ENCODE assay signal across 16 cellular contexts in the genomic region with DNA sequence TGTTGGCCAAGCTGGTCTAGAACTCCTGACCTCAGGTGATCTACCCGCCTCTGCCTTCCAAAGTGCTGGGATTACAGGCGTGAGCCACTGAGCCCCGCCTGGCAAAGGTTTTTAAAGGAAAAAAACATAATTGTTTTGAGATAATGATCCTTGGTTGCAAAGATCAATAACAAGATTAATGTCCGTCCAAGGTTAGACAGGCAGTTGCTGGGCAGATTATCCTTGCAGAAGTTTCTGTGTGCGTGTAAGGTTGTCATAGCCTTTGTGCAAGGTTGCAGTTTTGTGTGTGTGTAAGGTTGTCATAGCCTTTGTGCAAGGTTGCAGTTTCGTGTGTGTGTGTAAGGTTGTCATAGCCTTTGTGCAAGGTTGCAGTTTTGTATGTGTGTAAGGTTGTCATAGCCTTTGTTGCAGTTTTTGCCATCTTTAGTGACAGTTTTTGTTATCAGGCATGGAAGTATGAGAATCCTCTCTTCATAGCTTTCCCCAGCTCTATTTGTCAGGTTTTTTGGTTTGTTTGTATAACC. TPM values are rescaled to one million over a fixed set of nuclear protein-coding genes. Genes with fewer than 3 reads are reported as not detected.
DNase-seq lines count a peak whose midpoint lies in the region; ATAC-seq, FAIRE-seq and TF ChIP-seq lines count a peak whose summit lies in the region.
"Had no signal": no experiment of that assay in that cellular context is flagged by ENCODE, and none has a peak within 500 bp of the region (broad histone marks: within the 10 kb centered on the region; RNA-seq: fewer than 3 reads in every experiment).

No MANE protein-coding gene starts in this region.

- BruUV-seq in HepG2 (replicated peaks; lab: Mats Ljungman, UMichigan) (no TSS peak), OCI-LY7 (replicated peaks; lab: Mats Ljungman, UMichigan) (no TSS peak)

- POLR2A ChIA-PET in HepG2 (lab: Yijun Ruan, JAX): no interaction called here
- POLR2A ChIA-PET in OCI-LY7 (lab: Charles Lee): no interaction called here
- POLR2A ChIA-PET in RWPE1 (lab: Yijun Ruan, JAX; ENCODE audit: low non-redundant PET): no interaction called here

- H3K27ac ChIP-seq in HepG2 (ENCODE audit: extremely low read length, insufficient read depth, low read length): no peak overlapping the region
- H3K27ac ChIP-seq in right lobe of liver: no peak overlapping the region
- no peak overlapping the region for H3K27ac ChIP-seq in OCI-LY7 (ENCODE audit: low read depth, low read length, poor library complexity, severe bottlenecking)
- H3K27ac ChIP-seq in RWPE1: no peak overlapping the region
- H3K27ac ChIP-seq: BLaER1 treated with 17β-estradiol and CSF1 and Interleukin-3, amounts not matched to agents 10 nM and 100 nM; GM23248 had no signal

- intact Hi-C loops in HepG2 (cut with micrococcal nuclease; ENCODE audit: unreplicated experiment): loop anchor here (10.0 kb wide), 1 partner anchor 65 kb away; a partner anchor contains a TSS
- intact Hi-C loops in right lobe of liver (cut with DNase I): no loop called here
- intact Hi-C loops in OCI-LY7 (cut with micrococcal nuclease; ENCODE audit: unreplicated experiment): loop anchor here (5.0 kb wide), 1 partner anchor 62 kb away; a partner anchor contains a TSS

- H3K9me3 ChIP-seq in HepG2 (ENCODE audit: low read length): no peaks in the 10 kb centered on the region
- H3K9me3 ChIP-seq in right lobe of liver: no peaks in the 10 kb centered on the region
- no peaks in the 10 kb centered on the region for H3K9me3 ChIP-seq in OCI-LY7 (ENCODE audit: low read length)

- no peak for TF ChIP-seq RAD21 in HepG2 (CRISPR knock-in tag; IDR thresholded peaks at IDR 0.05)

- TF ChIP-seq POLR2A in HepG2 (IDR thresholded peaks at IDR 0.05; ENCODE audit: insufficient read depth in 1 of 2, low read depth in 2 of 2, low read length in 2 of 2) (no peak), right lobe of liver (IDR thresholded peaks at IDR 0.05) (no peak), erythroblast (IDR thresholded peaks at IDR 0.05; ENCODE audit: low read length) (no peak)

- no peak for TF ChIP-seq CTCF in HepG2 (CRISPR knock-in tag; IDR thresholded peaks at IDR 0.05)
- no peak for TF ChIP-seq CTCF in right lobe of liver (IDR thresholded peaks at IDR 0.05)
- no peak for TF ChIP-seq CTCF in OCI-LY7 (conservative IDR thresholded peaks at IDR 0.05; ENCODE audit: low read length)
- no peak for TF ChIP-seq CTCF in RWPE1 (conservative IDR thresholded peaks at IDR 0.05; ENCODE audit: low read depth)

- H3K27me3 ChIP-seq in HepG2 (ENCODE audit: control insufficient read depth in 1 of 2, insufficient read depth in 2 of 2, low read length in 2 of 2) (no peaks in the 10 kb centered on the region; a peak in 1 of 5 replicates), right lobe of liver (no peaks in the 10 kb centered on the region)
- H3K27me3 ChIP-seq: BLaER1 treated with 17β-estradiol and CSF1 and Interleukin-3, amounts not matched to agents 10 nM and 100 nM had no signal

- no peak for FAIRE-seq in HepG2 (lab: Jason Lieb, UNC)
- FAIRE-seq: D721Med had no signal

- H3K36me3 ChIP-seq in HepG2 (replicated peaks in 1 of 2; ENCODE audit: control insufficient read depth in 1 of 2, insufficient read depth in 2 of 2, low read length in 2 of 2): peaks cover 1 to 14% of the 10 kb centered on the region in 2 experiments; a peak in 1 of 5 replicates
- no peaks in the 10 kb centered on the region for H3K36me3 ChIP-seq in right lobe of liver
- peaks cover 20% of the 10 kb centered on the region for H3K36me3 ChIP-seq in OCI-LY7 (ENCODE audit: insufficient read depth, low read length)

- peaks cover 36% of the 10 kb centered on the region for H3K4me1 ChIP-seq in HepG2 (ENCODE audit: insufficient read depth, low read length)
- H3K4me1 ChIP-seq in right lobe of liver: peaks cover 1 to 7% (median 4%) of the 10 kb centered on the region in 4 donors
- peaks cover 30% of the 10 kb centered on the region for H3K4me1 ChIP-seq in OCI-LY7 (ENCODE audit: insufficient read depth, low read length, poor library complexity, severe bottlenecking)

- no peaks in the 10 kb centered on the region for H3K9me2 ChIP-seq in OCI-LY7 (ENCODE audit: insufficient read depth, low read length)

- CTCF ChIA-PET in HepG2 (lab: Yijun Ruan, JAX; ENCODE audit: low intra/inter-chr PET ratio, low total read pairs) (no interaction called here), OCI-LY7 (lab: Charles Lee; ENCODE audit: unreplicated experiment) (interaction anchor here (0.6 kb wide), 1 partner anchor 48 kb away, joined by 4 read pairs; no protein-coding TSS in a partner anchor), RWPE1 (lab: Yijun Ruan, JAX) (interaction anchor here (0.6 kb wide), 2 partner anchors 35 to 102 kb away, joined by 3 read pairs; no protein-coding TSS in a partner anchor)

- ATAC-seq in HepG2 (no peak), right lobe of liver (no peak), HG03457 (IDR thresholded peaks at IDR 0.05; ENCODE audit: unreplicated experiment) (no peak)

- no peak overlapping the region for H3K4me3 ChIP-seq in HepG2 (replicated peaks in 1 of 3; ENCODE audit: insufficient read depth in 1 of 3, low read depth in 2 of 3, low read length in 3 of 3)
- no peak overlapping the region for H3K4me3 ChIP-seq in right lobe of liver
- H3K4me3 ChIP-seq in OCI-LY7 (ENCODE audit: low read depth, low read length, poor library complexity, severe bottlenecking): peak overlapping the region; percentile 2
- H3K4me3 ChIP-seq: BLaER1 treated with 17β-estradiol and CSF1 and Interleukin-3, amounts not matched to agents 10 nM and 100 nM; GM23248 had no signal

- H3K4me2 ChIP-seq in HepG2 (ENCODE audit: low read depth, low read length) (no peak overlapping the region), OCI-LY7 (ENCODE audit: low read length) (peak overlapping the region; percentile 37; the same call in 1 of the 2 replicates)

- 0 out of 2 replicates have a peak, but pooled peaks cover 2% of the 10 kb centered on the region for H4K20me1 ChIP-seq in HepG2 (ENCODE audit: insufficient read depth, low read length)
- H4K20me1 ChIP-seq in OCI-LY7 (ENCODE audit: insufficient read depth, low read length): peaks cover 8% of the 10 kb centered on the region; the same call in 1 of the 2 replicates

- 64% methylated on average over 6 of the region's 6 CpGs for WGBS in HepG2 (ENCODE audit: low lambda C conversion rate)
- 61% methylated on average over 6 of the region's 6 CpGs for WGBS in right lobe of liver (ENCODE audit: insufficient coverage, low coverage, low lambda C conversion rate, missing lambda C conversion rate)

- H3K79me2 ChIP-seq in HepG2 (ENCODE audit: insufficient read depth, low read length) (peaks cover 10% of the 10 kb centered on the region), OCI-LY7 (ENCODE audit: insufficient read depth, low read depth, low read length) (peaks cover 20% of the 10 kb centered on the region)

- TF ChIP-seq EP300 in HepG2 (IDR thresholded peaks at IDR 0.05; ENCODE audit: low read depth in 2 of 2, low read length in 2 of 2) (no peak), HepG2 (CRISPR knock-in tag; IDR thresholded peaks at IDR 0.05; ENCODE audit: borderline replicate concordance) (no peak)

- DNase-seq in HepG2 (ENCODE audit: low spot score): no peak
- no peak for DNase-seq in right lobe of liver
- no peak for DNase-seq in OCI-LY7 (ENCODE audit: low spot score)
- DNase-seq in erythroblast (lab: John Stamatoyannopoulos, UW): peak; percentile 14 to 25
- DNase-seq in GOT3 (lab: John Stamatoyannopoulos, UW): no peak
- no peak for DNase-seq in RWPE1 (ENCODE audit: low spot score)
- no peak for DNase-seq in EL
- DNase-seq: CD8-positive, alpha-beta memory T cell; GM23248; NCI-H187; NCI-H345; NCI-H526; OCI-M1 had no signal

- no peak overlapping the region for H2AFZ ChIP-seq in HepG2 (ENCODE audit: low read length)
- no peak overlapping the region for H2AFZ ChIP-seq in OCI-LY7 (ENCODE audit: low read length)
- H2AFZ ChIP-seq: GM23248 had no signal

- H3K9ac ChIP-seq in HepG2 (ENCODE audit: insufficient read depth, low read depth, low read length): no peak overlapping the region
- H3K9ac ChIP-seq: BLaER1 treated with 17β-estradiol and CSF1 and Interleukin-3, amounts not matched to agents 10 nM and 100 nM; GM23248 had no signal

- in situ Hi-C loops in HepG2 (cut with HindIII; ENCODE audit: extremely low pct_ligation_motif_present, low pct_unique_long_range_greater_than_20kb): loop anchor here (5.0 to 10.0 kb wide), 2 partner anchors 33 to 315 kb away; a partner anchor contains a TSS

RNA-seq across cellular contexts. Expression of a gene that starts 3.6 kb away (rescaled TPM):
- total RNA-seq in HepG2 (2016; rRNA removed; fragmentation: Illumina TruSeq; extraction: Trizol) (6.5 and 8.9 TPM in 2 replicates), right lobe of liver (10 to 100 TPM in 2 of 6 experiments, 1 to 10 TPM in 4; 6.3 to 16.0 (median 7.3) TPM), OCI-LY7 (2022) (22.8 and 23.5 TPM in 2 replicates)
- 2.8 and 4.9 TPM in 2 replicates for total RNA-seq in HepG2 (2016; cell fraction: cytosol; rRNA removed; fragmentation: Illumina TruSeq; extraction: Trizol; ENCODE audit: low read depth)
- 6.7 and 7.5 TPM in 2 replicates for total RNA-seq in HepG2 (2016; cell fraction: insoluble cytoplasmic fraction; rRNA removed; fragmentation: Illumina TruSeq; extraction: Trizol)
- total RNA-seq in HepG2 (2016; cell fraction: membrane; rRNA removed; fragmentation: Illumina TruSeq; extraction: Trizol): 4.8 and 5.5 TPM in 2 replicates
- 5.0 and 6.0 TPM in 2 replicates for total RNA-seq in HepG2 (2016; cell fraction: nucleus; rRNA removed; fragmentation: Illumina TruSeq; extraction: Trizol)
- 8.3 and 8.9 TPM in 2 replicates for polyA plus RNA-seq in HepG2 (2011; rRNA removed)
- 6.4 and 8.2 TPM in 2 replicates for polyA plus RNA-seq in HepG2 (2011; cell fraction: cytosol; rRNA removed)
- polyA plus RNA-seq in HepG2 (2011; cell fraction: nucleus; rRNA removed): 9.0 and 12.5 TPM in 2 replicates
- polyA plus RNA-seq in HepG2 (2012): 7.7 and 8.4 TPM in 2 replicates
- polyA plus RNA-seq in HepG2 (2016; cell fraction: cytosol; fragmentation: Illumina TruSeq; extraction: Trizol; ENCODE audit: low read depth): 2.9 and 3.8 TPM in 2 replicates
- 7.5 and 8.5 TPM in 2 replicates for polyA plus RNA-seq in HepG2 (2016; cell fraction: insoluble cytoplasmic fraction; fragmentation: Illumina TruSeq; extraction: Trizol; ENCODE audit: low read depth)
- polyA plus RNA-seq in HepG2 (2016; cell fraction: membrane; fragmentation: Illumina TruSeq; extraction: Trizol; ENCODE audit: low read depth): 3.3 and 4.2 TPM in 2 replicates
- polyA plus RNA-seq in HepG2 (2016; cell fraction: nucleus; fragmentation: Illumina TruSeq; extraction: Trizol; ENCODE audit: insufficient read depth, low read depth): 10.1 and 10.6 TPM in 2 replicates
- 4.6 and 9.6 TPM in 2 replicates for polyA minus RNA-seq in HepG2 (2011; rRNA and poly(A)+ RNA removed; ENCODE audit: low replicate concordance)
- 1.9 and 3.3 TPM in 2 replicates for polyA minus RNA-seq in HepG2 (2011; cell fraction: cytosol; rRNA and poly(A)+ RNA removed)
- polyA minus RNA-seq in HepG2 (2011; cell fraction: nucleus; rRNA and poly(A)+ RNA removed): 14.9 and 15.4 TPM in 2 replicates
- total RNA-seq in OCI-LY7 (2014; rRNA removed; shearing (Covaris generic)): 18.3 and 24.5 TPM in 2 replicates

RNA-seq across cellular contexts. Expression of a gene that starts 4.3 kb away (rescaled TPM):
- total RNA-seq in HepG2 (2016; rRNA removed; fragmentation: Illumina TruSeq; extraction: Trizol) (54.7 and 63.5 TPM in 2 replicates), right lobe of liver (10 to 100 TPM; 34.4 to 44.6 (median 40.7) TPM), OCI-LY7 (2022) (146 and 166 TPM in 2 replicates)
- 6.1 and 8.7 TPM in 2 replicates for total RNA-seq in HepG2 (2016; cell fraction: cytosol; rRNA removed; fragmentation: Illumina TruSeq; extraction: Trizol; ENCODE audit: low read depth)
- 52.6 and 60.2 TPM in 2 replicates for total RNA-seq in HepG2 (2016; cell fraction: insoluble cytoplasmic fraction; rRNA removed; fragmentation: Illumina TruSeq; extraction: Trizol)
- 16.9 and 20.2 TPM in 2 replicates for total RNA-seq in HepG2 (2016; cell fraction: membrane; rRNA removed; fragmentation: Illumina TruSeq; extraction: Trizol)
- total RNA-seq in HepG2 (2016; cell fraction: nucleus; rRNA removed; fragmentation: Illumina TruSeq; extraction: Trizol): 60.4 and 72.1 TPM in 2 replicates
- 27.0 and 31.6 TPM in 2 replicates for polyA plus RNA-seq in HepG2 (2011; rRNA removed)
- 18.8 and 21.4 TPM in 2 replicates for polyA plus RNA-seq in HepG2 (2011; cell fraction: cytosol; rRNA removed)
- 115 TPM in 2 replicates for polyA plus RNA-seq in HepG2 (2011; cell fraction: nucleus; rRNA removed)
- 35.0 and 42.0 TPM in 2 replicates for polyA plus RNA-seq in HepG2 (2012)
- polyA plus RNA-seq in HepG2 (2016; cell fraction: cytosol; fragmentation: Illumina TruSeq; extraction: Trizol; ENCODE audit: low read depth): 2.1 and 2.9 TPM in 2 replicates
- polyA plus RNA-seq in HepG2 (2016; cell fraction: insoluble cytoplasmic fraction; fragmentation: Illumina TruSeq; extraction: Trizol; ENCODE audit: low read depth): 37.3 and 48.4 TPM in 2 replicates
- 4.8 and 5.8 TPM in 2 replicates for polyA plus RNA-seq in HepG2 (2016; cell fraction: membrane; fragmentation: Illumina TruSeq; extraction: Trizol; ENCODE audit: low read depth)
- 136 and 140 TPM in 2 replicates for polyA plus RNA-seq in HepG2 (2016; cell fraction: nucleus; fragmentation: Illumina TruSeq; extraction: Trizol; ENCODE audit: insufficient read depth, low read depth)
- polyA minus RNA-seq in HepG2 (2011; rRNA and poly(A)+ RNA removed; ENCODE audit: low replicate concordance): 55.5 and 59.3 TPM in 2 replicates
- polyA minus RNA-seq in HepG2 (2011; cell fraction: cytosol; rRNA and poly(A)+ RNA removed): 42.6 and 43.4 TPM in 2 replicates
- 105 and 113 TPM in 2 replicates for polyA minus RNA-seq in HepG2 (2011; cell fraction: nucleus; rRNA and poly(A)+ RNA removed)
- 90.1 and 109 TPM in 2 replicates for total RNA-seq in OCI-LY7 (2014; rRNA removed; shearing (Covaris generic))

RNA-seq across cellular contexts. Expression of a gene that starts 34.0 kb away (rescaled TPM):
- total RNA-seq in HepG2 (2016; rRNA removed; fragmentation: Illumina TruSeq; extraction: Trizol): 3.3 and 6.8 TPM in 2 replicates
- total RNA-seq in HepG2 (2016; cell fraction: cytosol; rRNA removed; fragmentation: Illumina TruSeq; extraction: Trizol; ENCODE audit: low read depth): 5.2 and 5.5 TPM in 2 replicates
- 2.2 and 7.3 TPM in 2 replicates for total RNA-seq in HepG2 (2016; cell fraction: insoluble cytoplasmic fraction; rRNA removed; fragmentation: Illumina TruSeq; extraction: Trizol)
- 4.4 and 5.0 TPM in 2 replicates for total RNA-seq in HepG2 (2016; cell fraction: membrane; rRNA removed; fragmentation: Illumina TruSeq; extraction: Trizol)
- total RNA-seq in HepG2 (2016; cell fraction: nucleus; rRNA removed; fragmentation: Illumina TruSeq; extraction: Trizol): 7.9 and 14.5 TPM in 2 replicates
- 3.2 and 3.5 TPM in 2 replicates for polyA plus RNA-seq in HepG2 (2011; rRNA removed)
- 0.99 and 1.6 TPM in 2 replicates for polyA plus RNA-seq in HepG2 (2011; cell fraction: cytosol; rRNA removed)
- polyA plus RNA-seq in HepG2 (2011; cell fraction: nucleus; rRNA removed): 17.6 and 27.7 TPM in 2 replicates
- 1.3 and 2.8 TPM in 2 replicates for polyA plus RNA-seq in HepG2 (2012)
- polyA plus RNA-seq in HepG2 (2016; cell fraction: cytosol; fragmentation: Illumina TruSeq; extraction: Trizol; ENCODE audit: low read depth): 0.69 and 0.97 TPM in 2 replicates
- polyA plus RNA-seq in HepG2 (2016; cell fraction: insoluble cytoplasmic fraction; fragmentation: Illumina TruSeq; extraction: Trizol; ENCODE audit: low read depth): 1.4 and 2.3 TPM in 2 replicates
- polyA plus RNA-seq in HepG2 (2016; cell fraction: membrane; fragmentation: Illumina TruSeq; extraction: Trizol; ENCODE audit: low read depth): 1.4 and 1.5 TPM in 2 replicates
- polyA plus RNA-seq in HepG2 (2016; cell fraction: nucleus; fragmentation: Illumina TruSeq; extraction: Trizol; ENCODE audit: insufficient read depth, low read depth): 19.1 and 20.8 TPM in 2 replicates
- polyA minus RNA-seq in HepG2 (2011; rRNA and poly(A)+ RNA removed; ENCODE audit: low replicate concordance): 12.3 and 40.6 TPM in 2 replicates
- polyA minus RNA-seq in HepG2 (2011; cell fraction: cytosol; rRNA and poly(A)+ RNA removed): 2.3 and 2.5 TPM in 2 replicates
- 11.2 and 15.3 TPM in 2 replicates for polyA minus RNA-seq in HepG2 (2011; cell fraction: nucleus; rRNA and poly(A)+ RNA removed)
- total RNA-seq in right lobe of liver: 1 to 10 TPM in 5 of 6 experiments, under 1 TPM in 1; 1.00 to 2.4 (median 1.4) TPM
- 102 and 112 TPM in 2 replicates for total RNA-seq in OCI-LY7 (2014; rRNA removed; shearing (Covaris generic))
- total RNA-seq in OCI-LY7 (2022): 141 and 172 TPM in 2 replicates

RNA-seq across cellular contexts. Expression of a gene that starts 34.2 kb away (rescaled TPM):
- 12.2 and 12.4 TPM in 2 replicates for total RNA-seq in HepG2 (2016; rRNA removed; fragmentation: Illumina TruSeq; extraction: Trizol)
- total RNA-seq in HepG2 (2016; cell fraction: cytosol; rRNA removed; fragmentation: Illumina TruSeq; extraction: Trizol; ENCODE audit: low read depth): 11.8 and 13.7 TPM in 2 replicates
- total RNA-seq in HepG2 (2016; cell fraction: insoluble cytoplasmic fraction; rRNA removed; fragmentation: Illumina TruSeq; extraction: Trizol): 9.9 and 13.1 TPM in 2 replicates
- 6.9 and 8.5 TPM in 2 replicates for total RNA-seq in HepG2 (2016; cell fraction: membrane; rRNA removed; fragmentation: Illumina TruSeq; extraction: Trizol)
- 24.8 and 28.6 TPM in 2 replicates for total RNA-seq in HepG2 (2016; cell fraction: nucleus; rRNA removed; fragmentation: Illumina TruSeq; extraction: Trizol)
- polyA plus RNA-seq in HepG2 (2011; rRNA removed): 5.6 and 7.4 TPM in 2 replicates
- polyA plus RNA-seq in HepG2 (2011; cell fraction: cytosol; rRNA removed): 2.5 and 3.7 TPM in 2 replicates
- 25.9 and 37.1 TPM in 2 replicates for polyA plus RNA-seq in HepG2 (2011; cell fraction: nucleus; rRNA removed)
- 6.5 and 6.9 TPM in 2 replicates for polyA plus RNA-seq in HepG2 (2012)
- 1.0 and 1.4 TPM in 2 replicates for polyA plus RNA-seq in HepG2 (2016; cell fraction: cytosol; fragmentation: Illumina TruSeq; extraction: Trizol; ENCODE audit: low read depth)
- 8.8 and 9.4 TPM in 2 replicates for polyA plus RNA-seq in HepG2 (2016; cell fraction: insoluble cytoplasmic fraction; fragmentation: Illumina TruSeq; extraction: Trizol; ENCODE audit: low read depth)
- 1.3 and 2.7 TPM in 2 replicates for polyA plus RNA-seq in HepG2 (2016; cell fraction: membrane; fragmentation: Illumina TruSeq; extraction: Trizol; ENCODE audit: low read depth)
- 46.6 and 55.1 TPM in 2 replicates for polyA plus RNA-seq in HepG2 (2016; cell fraction: nucleus; fragmentation: Illumina TruSeq; extraction: Trizol; ENCODE audit: insufficient read depth, low read depth)
- 31.0 and 75.2 TPM in 2 replicates for polyA minus RNA-seq in HepG2 (2011; rRNA and poly(A)+ RNA removed; ENCODE audit: low replicate concordance)
- 4.6 and 7.0 TPM in 2 replicates for polyA minus RNA-seq in HepG2 (2011; cell fraction: cytosol; rRNA and poly(A)+ RNA removed)
- polyA minus RNA-seq in HepG2 (2011; cell fraction: nucleus; rRNA and poly(A)+ RNA removed): 17.2 and 19.3 TPM in 2 replicates
- 10 to 100 TPM in 5 of 6 experiments, 1 to 10 TPM in 1; 9.9 to 18.2 (median 14.1) TPM for total RNA-seq in right lobe of liver
- 41.5 and 48.4 TPM in 2 replicates for total RNA-seq in OCI-LY7 (2014; rRNA removed; shearing (Covaris generic))
- total RNA-seq in OCI-LY7 (2022): 75.8 and 84.1 TPM in 2 replicates

Comparison
In these comparisons a context has a peak if more than half of its experiments do, and no peak if none do; other contexts are left out.
1. intact Hi-C loops: an anchor here in HepG2 (10.0 kb wide) and OCI-LY7 (5.0 kb wide); none called in right lobe of liver.
2. DNase-seq: peak in erythroblast (2 of 2); none in HepG2 (single experiment), right lobe of liver (0 of 3), OCI-LY7 (single experiment), GOT3 (single experiment), RWPE1 (single experiment) and EL (single experiment).
3. RNA of a gene that starts 34.0 kb away (total RNA-seq): 102 to 172 TPM in OCI-LY7; 2.2 to 14.5 TPM in HepG2 and 1.00 to 2.4 TPM in right lobe of liver; every median in the first group is over 4 times any median in the second.